20 cellular contexts compared by ENCODE assay signal in genomic region chr5:178143246-178143645, GRCh38. TPM values are rescaled to one million over a fixed set of nuclear protein-coding genes. Genes with fewer than 3 reads are reported as not detected.
DNase-seq lines count a peak whose midpoint lies in the region; ATAC-seq and TF ChIP-seq lines count a peak whose summit lies in the region.
"Had no signal": no experiment of that assay in that cellular context is flagged by ENCODE, and none has a peak within 500 bp of the region (broad histone marks: within the 10 kb centered on the region; RNA-seq: fewer than 3 reads in every experiment).

No MANE protein-coding gene starts in this region.

- WGBS in trophoblast cell (ENCODE audit: extremely low coverage, insufficient coverage, insufficient read length), result no CpG with 5 or more reads among the region's 6 CpGs

- no peaks in the 10 kb centered on the region for H3K79me1 ChIP-seq in trophoblast cell (ENCODE audit: low read length)

- CTCF ChIA-PET in RWPE1 (lab: Yijun Ruan, JAX), result interaction anchor here (1.0 to 9.3 kb wide), 3 partner anchors 12 to 67 kb away, joined by 3 to 175 read pairs (median 4); no protein-coding TSS in a partner anchor

- H3K9me3 Mint-ChIP-seq in chondrocyte (ENCODE audit: low read depth), result no peaks in the 10 kb centered on the region
- H3K9me3 Mint-ChIP-seq: CD14-positive monocyte; CD4-positive, alpha-beta memory T cell; HFFc6; IgD-negative memory B cell had no signal

- H2BK5ac ChIP-seq in trophoblast cell (ENCODE audit: low read depth, low read length, poor library complexity), result no peak overlapping the region

- H3K9me3 ChIP-seq in trophoblast cell (ENCODE audit: insufficient read depth, low read depth, low read length), result peaks cover 3% of the 10 kb centered on the region
- H3K9me3 ChIP-seq in vagina, result no peaks in the 10 kb centered on the region
- H3K9me3 ChIP-seq: BLaER1 had no signal

- no peak overlapping the region for H3K23ac ChIP-seq in trophoblast cell (ENCODE audit: low read length)

- H3K4me1 Mint-ChIP-seq in chondrocyte (ENCODE audit: low read depth), result no peaks in the 10 kb centered on the region
- H3K4me1 Mint-ChIP-seq: CD14-positive monocyte had no signal

- no peak overlapping the region for H4K91ac ChIP-seq in trophoblast cell (ENCODE audit: low read depth, low read length)

- no peak overlapping the region for H2AFZ ChIP-seq in trophoblast cell (ENCODE audit: insufficient read depth, low read length, poor library complexity)

- peak; percentile 5 for DNase-seq in D341Med (ENCODE audit: low spot score)
- DNase-seq in RWPE1 (ENCODE audit: low spot score), result no peak
- DNase-seq in islet precursor cell, result peak; percentile 35
- no peak for DNase-seq in trophoblast cell
- no peak for DNase-seq in vagina (ENCODE audit: extremely low spot score in 2 of 2)
- no peak for DNase-seq in chondrocyte (ENCODE audit: low spot score)
- DNase-seq in NCI-H82 (lab: John Stamatoyannopoulos, UW), result no peak
- DNase-seq: 8988T; CD4-positive, alpha-beta memory T cell; DMS79 treated with DMSO at 0.1 percent for 48 hours; GF-D8; HFFc6 had no signal

- no peaks in the 10 kb centered on the region for H3K79me2 ChIP-seq in trophoblast cell (ENCODE audit: control insufficient read depth, insufficient read depth, low read length, poor library complexity)

- peaks cover 2 to 3% of the 10 kb centered on the region in 2 experiments for H3K4me1 ChIP-seq in trophoblast cell (ENCODE audit: control insufficient read depth in 1 of 2, insufficient read depth in 2 of 2, low read length in 2 of 2)
- H3K4me1 ChIP-seq in vagina, result no peaks in the 10 kb centered on the region
- H3K4me1 ChIP-seq: BLaER1 had no signal

- TF ChIP-seq CTCF in RWPE1 (conservative IDR thresholded peaks at IDR 0.05; ENCODE audit: low read depth) (no peak), vagina (IDR thresholded peaks at IDR 0.05) (no peak), chondrocyte (IDR thresholded peaks at IDR 0.05) (no peak)

- peak overlapping the region; percentile 6 for H3K27ac ChIP-seq in RWPE1
- no peak overlapping the region for H3K27ac ChIP-seq in trophoblast cell (ENCODE audit: low read depth, low read length)
- no peak overlapping the region for H3K27ac ChIP-seq in vagina
- H3K27ac ChIP-seq: BLaER1 had no signal

- H3K27ac Mint-ChIP-seq in chondrocyte (ENCODE audit: unreplicated experiment), result no peak overlapping the region
- H3K27ac Mint-ChIP-seq: CD4-positive, alpha-beta memory T cell; HFFc6; IgD-negative memory B cell had no signal

- intact Hi-C loops in vagina (cut with DNase I), result loop anchor here (10.0 kb wide), 1 partner anchor 1472 kb away; no protein-coding TSS in a partner anchor

- no peak overlapping the region for H3K18ac ChIP-seq in trophoblast cell (ENCODE audit: low read length)

- H4K8ac ChIP-seq in trophoblast cell (ENCODE audit: low read depth, low read length), result no peak overlapping the region

- no peak overlapping the region for H3K4me2 ChIP-seq in trophoblast cell (ENCODE audit: low read length)
- H3K4me2 ChIP-seq: BLaER1 had no signal

- no peak overlapping the region for H2BK120ac ChIP-seq in trophoblast cell (ENCODE audit: insufficient read depth, low read length, poor library complexity)

- no peak overlapping the region for H2BK12ac ChIP-seq in trophoblast cell (ENCODE audit: low read length)

- peaks cover 26% of the 10 kb centered on the region for H3K36me3 Mint-ChIP-seq in chondrocyte (ENCODE audit: low read depth)

- H3K4ac ChIP-seq in trophoblast cell (ENCODE audit: low read depth, low read length), result no peak overlapping the region

- H3K27me3 ChIP-seq in trophoblast cell (ENCODE audit: insufficient read depth, low read length) (no peaks in the 10 kb centered on the region), vagina (no peaks in the 10 kb centered on the region)
- H3K27me3 ChIP-seq: BLaER1 had no signal

- peak overlapping the region; percentile 30 for H3K4me3 ChIP-seq in trophoblast cell (ENCODE audit: low read depth, low read length)
- H3K4me3 ChIP-seq in vagina, result no peak overlapping the region
- H3K4me3 ChIP-seq: BLaER1 had no signal

- peaks cover 43 to 50% of the 10 kb centered on the region in 2 experiments for H3K36me3 ChIP-seq in trophoblast cell (ENCODE audit: control insufficient read depth in 1 of 2, insufficient read depth in 2 of 2, low read length in 2 of 2)
- H3K36me3 ChIP-seq in vagina, result peaks cover 0 to 65% of the 10 kb centered on the region in 2 donors

- H3K4me3 Mint-ChIP-seq in chondrocyte (ENCODE audit: unreplicated experiment), result no peak overlapping the region
- H3K4me3 Mint-ChIP-seq: CD14-positive monocyte; CD4-positive, alpha-beta memory T cell; HFFc6; IgD-negative memory B cell had no signal

- H3K9ac ChIP-seq in trophoblast cell (ENCODE audit: low read length), result no peak overlapping the region
- H3K9ac ChIP-seq: BLaER1 had no signal

- no peaks in the 10 kb centered on the region for H3K27me3 Mint-ChIP-seq in chondrocyte (ENCODE audit: low read depth)
- H3K27me3 Mint-ChIP-seq: CD4-positive, alpha-beta memory T cell; IgD-negative memory B cell had no signal

- ATAC-seq in HG03439 (IDR thresholded peaks at IDR 0.05; ENCODE audit: unreplicated experiment), result no peak
- ATAC-seq: HCT116, HepG2 had no signal

- H4K12ac ChIP-seq in trophoblast cell (ENCODE audit: low read depth, low read length), result no peak overlapping the region

- no peak for TF ChIP-seq POLR2A in vagina (IDR thresholded peaks at IDR 0.05)

- no peak overlapping the region for H3K14ac ChIP-seq in trophoblast cell (ENCODE audit: low read length)

- POLR2A ChIA-PET in RWPE1 (lab: Yijun Ruan, JAX; ENCODE audit: low non-redundant PET), result no interaction called here

- H2AK5ac ChIP-seq in trophoblast cell (ENCODE audit: low read length), result no peak overlapping the region

RNA-seq across cellular contexts. Expression of gene NHP2, which starts 10.4 kb away (rescaled TPM):
- 123 TPM in 2 replicates for polyA plus RNA-seq in trophoblast cell (2013)
- total RNA-seq in vagina (172 TPM), chondrocyte (72.2 to 106 TPM (median 74.1 TPM) in 3 replicates)

RNA-seq across cellular contexts. Expression of gene RMND5B, which starts 12.4 kb away (rescaled TPM):
- polyA plus RNA-seq in trophoblast cell (2013), result 12.7 and 13.7 TPM in 2 replicates
- 51.6 TPM for total RNA-seq in vagina
- total RNA-seq in chondrocyte, result 24.4 to 27.7 TPM (median 26.8 TPM) in 3 replicates

RNA-seq across cellular contexts. Expression of gene N4BP3, which starts 29.9 kb away (rescaled TPM):
- polyA plus RNA-seq in trophoblast cell (2013), result 3.0 and 3.2 TPM in 2 replicates
- total RNA-seq in vagina (4.9 TPM), chondrocyte (0.27 to 0.44 TPM (median 0.32 TPM) in 3 replicates)
- total RNA-seq: HepG2 had no signal
- polyA plus RNA-seq: CD14-positive monocyte had no signal

RNA-seq across cellular contexts. Expression of gene GMCL2, which starts 43.9 kb away (rescaled TPM):
- polyA plus RNA-seq in trophoblast cell (2013), result not detected in 2 replicates
- total RNA-seq in vagina (not detected), chondrocyte (not detected in 3 replicates)
- total RNA-seq: A673; CD4-positive, alpha-beta memory T cell; HepG2; HFFc6 had no signal
- polyA plus RNA-seq: AG04450; CD14-positive monocyte; CD4-positive, alpha-beta memory T cell; IgD-negative memory B cell had no signal

Comparison
In these comparisons a context has a peak if more than half of its experiments do, and no peak if none do; other contexts are left out.
1. DNase-seq: peak in D341Med (single experiment) and islet precursor cell (single experiment); none in RWPE1 (single experiment), trophoblast cell (0 of 2), vagina (0 of 2), chondrocyte (single experiment) and NCI-H82 (single experiment).